In genomic region chr3:38354588-38355344, GRCh38 we compare ENCODE assay signal across 12 cellular contexts. TPM values are rescaled to one million over a fixed set of nuclear protein-coding genes. Genes with fewer than 3 reads are reported as not detected.
DNase-seq lines count a peak whose midpoint lies in the region; ATAC-seq, FAIRE-seq and TF ChIP-seq lines count a peak whose summit lies in the region.
"Had no signal": no experiment of that assay in that cellular context is flagged by ENCODE, and none has a peak within 500 bp of the region (broad histone marks: within the 10 kb centered on the region; RNA-seq: fewer than 3 reads in every experiment).

No MANE protein-coding gene starts in this region.

- 66% methylated on average over 5 of the region's 5 CpGs for WGBS in K562 (ENCODE audit: insufficient coverage, low coverage, missing lambda C conversion rate)

- DNase-seq in EL (peak; percentile 70), LoVo (ENCODE audit: low spot score) (peak; percentile 49), K562 (ENCODE audit: extremely low read depth in 1 of 4, low spot score in 3 of 4) (peak in 1 of 4 experiments; percentile 34), left colon (peak; percentile 53 to 56), coronary artery (ENCODE audit: low spot score) (no peak), SW 1271 (lab: John Stamatoyannopoulos, UW) (no peak), tibial artery (no peak)
- DNase-seq in activated CD8-positive, alpha-beta T cell treated with anti-CD3 and anti-CD28 coated beads for 36 hours = no peak
- DNase-seq: activated CD4-positive, alpha-beta T cell treated with anti-CD3 and anti-CD28 coated beads, Interleukin-2, amount 50 U/mL, for 4 hours; NCI-H1417; testis had no signal

- H3K4me1 ChIP-seq in K562 (replicated peaks in 1 of 2; ENCODE audit: control insufficient read depth in 2 of 2, insufficient read depth in 2 of 2, low read length in 2 of 2) = peaks cover 0 to 6% of the 10 kb centered on the region in 2 experiments; a peak in 2 of 5 replicates
- no peaks in the 10 kb centered on the region for H3K4me1 ChIP-seq in tibial artery
- H3K4me1 ChIP-seq: testis had no signal

- POLR2A ChIA-PET in K562 (lab: Yijun Ruan, JAX) = interaction anchor here (0.6 to 1.6 kb wide), 3 partner anchors 11 to 1516 kb away, joined by 3 to 6 read pairs (median 4); no protein-coding TSS in a partner anchor
- POLR2A ChIA-PET in activated CD8-positive, alpha-beta T cell treated with anti-CD3 and anti-CD28 coated beads for 36 hours (lab: Charles Lee) = no interaction called here

- H3K27me3 Mint-ChIP-seq in activated CD8-positive, alpha-beta T cell treated with anti-CD3 and anti-CD28 coated beads for 36 hours = no peaks in the 10 kb centered on the region

- no peak overlapping the region for H3K27ac ChIP-seq in K562 (ENCODE audit: extremely low read depth, low read depth, low read length)
- no peak overlapping the region for H3K27ac ChIP-seq in coronary artery
- no peak overlapping the region for H3K27ac ChIP-seq in tibial artery
- H3K27ac ChIP-seq: testis had no signal

- no peak for TF ChIP-seq POLR2A in K562 (conservative IDR thresholded peaks at IDR 0.05)

- no peaks in the 10 kb centered on the region for H4K20me1 ChIP-seq in K562 (replicated peaks; ENCODE audit: control insufficient read depth, insufficient read depth, low read length)

- CTCF ChIA-PET in K562 (lab: Yijun Ruan, JAX; ENCODE audit: low intra/inter-chr PET ratio) = no interaction called here
- CTCF ChIA-PET in activated CD8-positive, alpha-beta T cell treated with anti-CD3 and anti-CD28 coated beads for 36 hours (lab: Charles Lee) = interaction anchor here (3.0 kb wide), 1 partner anchor 8 kb away, joined by 13 read pairs; the partner anchor contains the start of gene XYLB

- no peak overlapping the region for H3K27ac Mint-ChIP-seq in activated CD8-positive, alpha-beta T cell treated with anti-CD3 and anti-CD28 coated beads for 36 hours
- H3K27ac Mint-ChIP-seq: activated naive CD4-positive, alpha-beta T cell treated with anti-CD3 and anti-CD28 coated beads, Interleukin-2, amount 50 U/mL, for 72 hours had no signal

- intact Hi-C loops in K562 (cut with micrococcal nuclease) (no loop called here), left colon (cut with DNase I, micrococcal nuclease) (no loop called here), tibial artery (cut with DNase I; ENCODE audit: low total_unique reads) (no loop called here)
- intact Hi-C loops in activated CD8-positive, alpha-beta T cell treated with anti-CD3 and anti-CD28 coated beads for 36 hours (cut with micrococcal nuclease) = no loop called here

- H3K36me3 ChIP-seq in K562 (ENCODE audit: control insufficient read depth, insufficient read depth, low read length) = peaks cover 74% of the 10 kb centered on the region
- no peaks in the 10 kb centered on the region for H3K36me3 ChIP-seq in tibial artery

- in situ Hi-C loops in K562 (cut with MboI) = no loop called here

- TF ChIP-seq CTCF in K562 (IDR thresholded peaks at IDR 0.05 in 2 of 3, conservative IDR thresholded peaks at IDR 0.05 in 1 of 3; ENCODE audit: insufficient read depth in 2 of 3, low read depth in 1 of 3, low read length in 3 of 3) = no peak
- no peak for TF ChIP-seq CTCF in coronary artery (IDR thresholded peaks at IDR 0.05)
- no peak for TF ChIP-seq CTCF in activated CD8-positive, alpha-beta T cell treated with anti-CD3 and anti-CD28 coated beads for 36 hours (IDR thresholded peaks at IDR 0.05)
- TF ChIP-seq CTCF in tibial artery (IDR thresholded peaks at IDR 0.05) = no peak

- no peak overlapping the region for H3K4me2 ChIP-seq in K562 (ENCODE audit: insufficient read depth, low read length)

- ATAC-seq in K562 (peak; percentile 35), left colon (peak; percentile 95)
- ATAC-seq in activated CD8-positive, alpha-beta T cell treated with anti-CD3 and anti-CD28 coated beads for 36 hours = no peak
- ATAC-seq: activated naive CD4-positive, alpha-beta T cell treated with anti-CD3 and anti-CD28 coated beads, Interleukin-2, amount 50 U/mL, for 72 hours had no signal

- H3K9me3 ChIP-seq in K562 (replicated peaks; ENCODE audit: control insufficient read depth, insufficient read depth, low read depth, low read length) = no peaks in the 10 kb centered on the region
- H3K9me3 ChIP-seq in tibial artery = no peaks in the 10 kb centered on the region
- H3K9me3 ChIP-seq: testis had no signal

- H3K4me1 Mint-ChIP-seq in activated CD8-positive, alpha-beta T cell treated with anti-CD3 and anti-CD28 coated beads for 36 hours (ENCODE audit: low read depth) = no peaks in the 10 kb centered on the region

- peaks cover 50% of the 10 kb centered on the region for H3K79me2 ChIP-seq in K562 (ENCODE audit: control insufficient read depth, insufficient read depth, low read length)

- H3K36me3 Mint-ChIP-seq in activated CD8-positive, alpha-beta T cell treated with anti-CD3 and anti-CD28 coated beads for 36 hours (ENCODE audit: low read depth) = peaks cover 16% of the 10 kb centered on the region

- no peak overlapping the region for H3K9ac ChIP-seq in K562 (ENCODE audit: insufficient read depth in 1 of 2, low read depth in 2 of 2, low read length in 2 of 2)

- no peak overlapping the region for H2AFZ ChIP-seq in K562 (ENCODE audit: low read depth, low read length)

- H3K4me3 ChIP-seq in K562 (no peak overlapping the region), coronary artery (no peak overlapping the region), tibial artery (no peak overlapping the region)
- H3K4me3 ChIP-seq: testis had no signal

- no peaks in the 10 kb centered on the region for H3K9me1 ChIP-seq in K562 (ENCODE audit: control insufficient read depth, insufficient read depth, low read length)

- no peak overlapping the region for H3K4me3 Mint-ChIP-seq in activated CD8-positive, alpha-beta T cell treated with anti-CD3 and anti-CD28 coated beads for 36 hours

- TF ChIP-seq RAD21 in K562 (CRISPR knock-in tag; conservative IDR thresholded peaks at IDR 0.05 in 1 of 2, IDR thresholded peaks at IDR 0.05 in 1 of 2) = no peak

- no TSS peak for BruUV-seq in K562 (replicated peaks; lab: Mats Ljungman, UMichigan)

- no peak for TF ChIP-seq EP300 in K562 (IDR thresholded peaks at IDR 0.05; ENCODE audit: low read length)

- FAIRE-seq in K562 (lab: Jason Lieb, UNC) = no peak

- H3K27me3 ChIP-seq in K562 (ENCODE audit: control insufficient read depth in 2 of 2, insufficient read depth in 2 of 2, low read length in 2 of 2) (no peaks in the 10 kb centered on the region), tibial artery (no peaks in the 10 kb centered on the region)
- H3K27me3 ChIP-seq: testis had no signal

- H3K9me3 Mint-ChIP-seq in activated CD8-positive, alpha-beta T cell treated with anti-CD3 and anti-CD28 coated beads for 36 hours = no peaks in the 10 kb centered on the region
- H3K9me3 Mint-ChIP-seq: activated naive CD4-positive, alpha-beta T cell treated with anti-CD3 and anti-CD28 coated beads, Interleukin-2, amount 50 U/mL, for 72 hours had no signal

TF ChIP-seq in K562, 482 proteins besides CTCF, POLR2A, EP300 and RAD21:
- TF ChIP-seq SRSF1 (IDR thresholded peaks at IDR 0.05; ENCODE audit: low read depth, low read length) (no peak), WHSC1 (IDR thresholded peaks at IDR 0.05; ENCODE audit: low read length) (peak; percentile 46), KLF6 (CRISPR knock-in tag; IDR thresholded peaks at IDR 0.05; ENCODE audit: borderline replicate concordance) (no peak), SUPT5H (IDR thresholded peaks at IDR 0.05) (no peak), TCF15 (CRISPR knock-in tag; IDR thresholded peaks at IDR 0.05) (no peak), ZNF589 (CRISPR knock-in tag; IDR thresholded peaks at IDR 0.05; ENCODE audit: low read depth) (no peak), FOSL1 (tag; conservative IDR thresholded peaks at IDR 0.05) (no peak), ZNF282 (CRISPR knock-in tag; IDR thresholded peaks at IDR 0.05) (no peak), NR2C2 (CRISPR knock-in tag; IDR thresholded peaks at IDR 0.05) (peak; percentile 23; the same call in 1 of the 2 replicates), NR2C2 (tag; IDR thresholded peaks at IDR 0.05) (no peak), HMGN3 (IDR thresholded peaks at IDR 0.05; ENCODE audit: borderline replicate concordance, extremely low read depth, insufficient read length, low read depth, low read length) (no peak), ZNF3 (CRISPR knock-in tag; IDR thresholded peaks at IDR 0.05) (no peak), PHB (CRISPR knock-in tag; IDR thresholded peaks at IDR 0.05) (no peak), NFIC (IDR thresholded peaks at IDR 0.05) (peak; percentile 80)

RNA-seq across cellular contexts. Expression of gene XYLB, which starts 8.2 kb away (rescaled TPM):
- total RNA-seq in K562 (2011; cell fraction: chromatin; rRNA removed; ENCODE audit: low replicate concordance) = 148 and 195 TPM in 2 replicates
- total RNA-seq in K562 (2011; cell fraction: nucleolus; rRNA removed) = 85.0 and 125 TPM in 2 replicates
- total RNA-seq in K562 (2011; cell fraction: nucleoplasm; rRNA removed) = 115 and 137 TPM in 2 replicates
- total RNA-seq in K562 (2014; rRNA removed) (10.6 and 17.3 TPM in 2 replicates), K562 (2014; rRNA removed; fragmentation: Illumina TruSeq; extraction: Trizol) (10.6 and 13.2 TPM in 2 replicates), K562 (2015; rRNA removed; fragmentation: Illumina TruSeq; extraction: Trizol) (12.5 and 14.6 TPM in 2 replicates), K562 (2021) (19.5 and 20.2 TPM in 2 replicates), left colon (10 to 100 TPM; 18.0 to 19.2 TPM)
- polyA plus RNA-seq in K562 (2011; rRNA removed) (12.7 and 15.1 TPM in 2 replicates), K562 (2014; fragmentation: Illumina TruSeq; extraction: Trizol) (15.5 and 17.0 TPM in 2 replicates), K562 (2014; fragmentation: Nextera tagmentation; extraction: Ambion mirVana) (1 to 10 TPM; 4.0 to 6.1 TPM), K562 (2014; rRNA removed) (12.5 and 12.8 TPM in 2 replicates)
- 9.9 and 11.6 TPM in 2 replicates for polyA plus RNA-seq in K562 (2011; cell fraction: cytosol; rRNA removed)
- 40.1 and 59.5 TPM in 2 replicates for polyA plus RNA-seq in K562 (2011; cell fraction: nucleus; rRNA removed)
- 11.7 and 15.5 TPM in 2 replicates for polyA plus RNA-seq in K562 (2012)
- polyA minus RNA-seq in K562 (2011; rRNA and poly(A)+ RNA removed) = 26.1 and 33.6 TPM in 2 replicates
- polyA minus RNA-seq in K562 (2011; cell fraction: cytosol; rRNA and poly(A)+ RNA removed) = 9.7 and 11.9 TPM in 2 replicates
- polyA minus RNA-seq in K562 (2011; cell fraction: nucleus; rRNA and poly(A)+ RNA removed) = 43.8 and 54.1 TPM in 2 replicates
- 1 to 10 TPM; 4.4 to 4.7 TPM for total RNA-seq in activated CD8-positive, alpha-beta T cell treated with anti-CD3 and anti-CD28 coated beads for 36 hours

Comparison
In these comparisons a context has a peak if more than half of its experiments do, and no peak if none do; other contexts are left out.
1. DNase-seq: peak in EL (single experiment), LoVo (single experiment) and left colon (2 of 2); none in coronary artery (single experiment), SW 1271 (0 of 2), activated CD8-positive, alpha-beta T cell treated with anti-CD3 and anti-CD28 coated beads for 36 hours (single experiment) and tibial artery (0 of 2).